23 cellular contexts compared by ENCODE assay signal in genomic region chr5:102901821-102902448, GRCh38.
DNase-seq lines count a peak whose midpoint lies in the region; ATAC-seq, FAIRE-seq and TF ChIP-seq lines count a peak whose summit lies in the region.
"Had no signal": no experiment of that assay in that cellular context is flagged by ENCODE, and none has a peak within 500 bp of the region (broad histone marks: within the 10 kb centered on the region; RNA-seq: fewer than 3 reads in every experiment).

No MANE protein-coding gene starts in this region.

- H3K4me1 Mint-ChIP-seq in neural crest cell, result peaks cover 8% of the 10 kb centered on the region
- H3K4me1 Mint-ChIP-seq: activated naive CD4-positive, alpha-beta T cell treated with anti-CD3 and anti-CD28 coated beads, Interleukin-2, amount 50 U/mL, for 24 hours; memory B cell had no signal

- H3K27me3 Mint-ChIP-seq in neural crest cell (ENCODE audit: low read depth), result no peaks in the 10 kb centered on the region
- H3K27me3 Mint-ChIP-seq: activated naive CD4-positive, alpha-beta T cell treated with anti-CD3 and anti-CD28 coated beads, Interleukin-2, amount 50 U/mL, for 24 hours; stimulated activated naive B cell treated with anti-CD40 and anti-IgM and Interleukin-4, amounts not matched to agents 10 μg/mL and 1 μg/mL and 100 μg/mL, for 72 hours had no signal

- H3K36me3 Mint-ChIP-seq in neural crest cell (ENCODE audit: low read depth), result peaks cover 4% of the 10 kb centered on the region
- H3K36me3 Mint-ChIP-seq: memory B cell, natural killer cell had no signal

- no peak overlapping the region for H3K4me3 ChIP-seq in bronchial epithelial cell (ENCODE audit: low read depth, low read length)
- H3K4me3 ChIP-seq: BLaER1, body of pancreas, esophagus muscularis mucosa, Peyer's patch, psoas muscle, tibial artery had no signal

- no peak for FAIRE-seq in bronchial epithelial cell (lab: Jason Lieb, UNC)
- FAIRE-seq: HTR-8/SVneo had no signal

- no peak overlapping the region for H3K4me3 Mint-ChIP-seq in neural crest cell
- H3K4me3 Mint-ChIP-seq: activated naive CD4-positive, alpha-beta T cell treated with anti-CD3 and anti-CD28 coated beads, Interleukin-2, amount 50 U/mL, for 24 hours; memory B cell; natural killer cell; stimulated activated naive B cell treated with anti-CD40 and anti-IgM and Interleukin-4, amounts not matched to agents 10 μg/mL and 1 μg/mL and 100 μg/mL, for 72 hours had no signal

- no peaks in the 10 kb centered on the region for H3K36me3 ChIP-seq in bronchial epithelial cell (ENCODE audit: control insufficient read depth, insufficient read depth, low read length)
- H3K36me3 ChIP-seq: esophagus muscularis mucosa, Peyer's patch had no signal

- H3K27ac Mint-ChIP-seq in neural crest cell (ENCODE audit: unreplicated experiment), result peak overlapping the region; percentile 90
- H3K27ac Mint-ChIP-seq: activated naive CD4-positive, alpha-beta T cell treated with anti-CD3 and anti-CD28 coated beads, Interleukin-2, amount 50 U/mL, for 24 hours; memory B cell; stimulated activated naive B cell treated with anti-CD40 and anti-IgM and Interleukin-4, amounts not matched to agents 10 μg/mL and 1 μg/mL and 100 μg/mL, for 72 hours had no signal

- peaks cover 4% of the 10 kb centered on the region for H3K9me3 Mint-ChIP-seq in neural crest cell
- H3K9me3 Mint-ChIP-seq: memory B cell, natural killer cell had no signal

- no peak for ATAC-seq in GM19455 (IDR thresholded peaks at IDR 0.05; ENCODE audit: unreplicated experiment)
- ATAC-seq in GM19023 (IDR thresholded peaks at IDR 0.05; ENCODE audit: unreplicated experiment), result no peak
- ATAC-seq in HG02981 (IDR thresholded peaks at IDR 0.05; ENCODE audit: unreplicated experiment), result no peak
- ATAC-seq: body of pancreas; natural killer cell; stimulated activated naive B cell treated with anti-CD40 and anti-IgM and Interleukin-4, amounts not matched to agents 10 μg/mL and 1 μg/mL and 100 μg/mL, for 72 hours had no signal

- DNase-seq in DMS53 (lab: John Stamatoyannopoulos, UW), result peak; percentile 15
- no peak for DNase-seq in DMS53 treated with DMSO at 0.1 percent for 48 hours (lab: John Stamatoyannopoulos, UW; ENCODE audit: unreplicated experiment)
- DNase-seq in NCI-H1694 treated with DMSO at 0.1 percent for 48 hours (lab: John Stamatoyannopoulos, UW), result peak; percentile 77
- peak; percentile 43 for DNase-seq in bronchial epithelial cell (ENCODE audit: low read depth)
- DNase-seq in neural crest cell (ENCODE audit: low read depth, low spot score), result no peak
- DNase-seq: 8988T; activated T-cell treated with anti-CD3 and anti-CD28 coated beads, Interleukin-2, amount 50 U/mL, for 1 hour; body of pancreas; head of caudate nucleus; natural killer cell; Peyer's patch; psoas muscle; stimulated activated naive B cell treated with anti-CD40 and anti-IgM and Interleukin-4, amounts not matched to agents 10 μg/mL and 1 μg/mL and 100 μg/mL, for 72 hours; SW 1271; tibial artery had no signal

- TF ChIP-seq CTCF in bronchial epithelial cell (IDR thresholded peaks at IDR 0.05; ENCODE audit: insufficient read depth, low read length, severe bottlenecking), result no peak
- no peak for TF ChIP-seq CTCF in neural crest cell (conservative IDR thresholded peaks at IDR 0.05)

- H3K27me3 ChIP-seq in bronchial epithelial cell (ENCODE audit: control insufficient read depth, insufficient read depth, low read length), result no peaks in the 10 kb centered on the region
- H3K27me3 ChIP-seq: BLaER1, body of pancreas, esophagus muscularis mucosa, Peyer's patch, tibial artery had no signal

Comparison
In these comparisons a context has a peak if more than half of its experiments do, and no peak if none do; other contexts are left out.
1. DNase-seq: peak in DMS53 (single experiment), NCI-H1694 treated with DMSO at 0.1 percent for 48 hours (single experiment) and bronchial epithelial cell (single experiment); none in DMS53 treated with DMSO at 0.1 percent for 48 hours (single experiment) and neural crest cell (single experiment).